ENCODE assay signal across 8 cellular contexts in genomic region chr18:25921677-25922421, GRCh38.
DNase-seq lines count a peak whose midpoint lies in the region; TF ChIP-seq lines count a peak whose summit lies in the region.

No MANE protein-coding gene starts in this region.

- H3K4me1 ChIP-seq in H9 (ENCODE audit: insufficient read depth, low read length) = no peaks in the 10 kb centered on the region
- no peaks in the 10 kb centered on the region for H3K4me1 ChIP-seq in esophagus squamous epithelium

- H3K23ac ChIP-seq in H9 (ENCODE audit: insufficient read length, low read depth, low read length) = no peak overlapping the region

- no peak overlapping the region for H2AFZ ChIP-seq in H9 (ENCODE audit: low read length)

- no peaks in the 10 kb centered on the region for H4K20me1 ChIP-seq in H9 (ENCODE audit: control insufficient read depth, insufficient read depth, insufficient read length)

- no peak overlapping the region for H3K4me3 Mint-ChIP-seq in H9

- no peak overlapping the region for H4K5ac ChIP-seq in H9 (ENCODE audit: insufficient read length, low read depth, low read length)

- no peak overlapping the region for H3K56ac ChIP-seq in H9 (ENCODE audit: insufficient read length, low read depth, low read length)

- TF ChIP-seq CTCF in H9 (conservative IDR thresholded peaks at IDR 0.05) (peak; percentile 81), esophagus squamous epithelium (IDR thresholded peaks at IDR 0.05) (peak; percentile 13 to 59 (median 36))

- H3K9me3 ChIP-seq in H9 (ENCODE audit: control insufficient read depth, low read depth, low read length) (no peaks in the 10 kb centered on the region), esophagus squamous epithelium (no peaks in the 10 kb centered on the region)

- H3T11ph ChIP-seq in H9 (ENCODE audit: low read length) = no peak overlapping the region

- no peak overlapping the region for H4K91ac ChIP-seq in H9 (ENCODE audit: insufficient read length, low read depth, low read length)

- TF ChIP-seq POLR2A in esophagus squamous epithelium (IDR thresholded peaks at IDR 0.05) = no peak

- peaks cover 0 to 6% of the 10 kb centered on the region in 2 experiments; a peak in 3 of 5 replicates for H3K9me3 Mint-ChIP-seq in H9

- H2BK20ac ChIP-seq in H9 (ENCODE audit: low read depth, low read length, poor library complexity, severe bottlenecking) = no peak overlapping the region

- WGBS in H9 (ENCODE audit: extremely low coverage, insufficient read length, low lambda C conversion rate) = no CpG with 5 or more reads among the region's 13 CpGs
- 89 to 94% methylated on average over 7 to 10 of the region's 13 CpGs for WGBS in esophagus squamous epithelium, 2 donors

- H3K27ac ChIP-seq in H9 (ENCODE audit: insufficient read length, low read depth, low read length) (no peak overlapping the region), esophagus squamous epithelium (no peak overlapping the region)

- H3K23me2 ChIP-seq in H9 (ENCODE audit: insufficient read length, low read depth, low read length, poor library complexity, severe bottlenecking) = no peaks in the 10 kb centered on the region

- no peak overlapping the region for H3K4me2 ChIP-seq in H9 (ENCODE audit: insufficient read depth, insufficient read length, low read length)

- intact Hi-C loops in esophagus squamous epithelium (cut with DNase I) = no loop called here

- H2BK120ac ChIP-seq in H9 (ENCODE audit: low read depth, low read length, poor library complexity, severe bottlenecking) = no peak overlapping the region

- peaks cover 0 to 3% of the 10 kb centered on the region in 2 experiments; a peak in 1 of 4 replicates for H3K4me1 Mint-ChIP-seq in H9

- H3K36me3 Mint-ChIP-seq in H9 (ENCODE audit: insufficient read depth in 1 of 3, low read depth in 3 of 3) = peaks cover 1 to 7% (median 2%) of the 10 kb centered on the region in 3 experiments; a peak in 4 of 7 replicates

- peak overlapping the region; percentile 50 for H3K18ac ChIP-seq in H9 (ENCODE audit: insufficient read length, low read depth, low read length)

- H3K14ac ChIP-seq in H9 (ENCODE audit: insufficient read depth, low read length) = no peak overlapping the region

- H3K9ac ChIP-seq in H9 (ENCODE audit: extremely low read depth, insufficient read length, low read length) = no peak overlapping the region

- no peaks in the 10 kb centered on the region for H3K79me1 ChIP-seq in H9 (ENCODE audit: insufficient read depth, low read depth, low read length, poor library complexity, severe bottlenecking)

- H2BK12ac ChIP-seq in H9 (ENCODE audit: insufficient read length, low read depth, low read length) = no peak overlapping the region

- H2BK15ac ChIP-seq in H9 (ENCODE audit: low read depth, low read length) = no peak overlapping the region

- H2AK5ac ChIP-seq in H9 (ENCODE audit: insufficient read length, low read length) = no peak overlapping the region

- H3K4me3 ChIP-seq in esophagus squamous epithelium = no peak overlapping the region

- H3K79me2 ChIP-seq in H9 (ENCODE audit: insufficient read depth, low read length) = no peaks in the 10 kb centered on the region

- 0 out of 7 replicates have a peak overlapping the region, but pooled peaks of 1 of the 3 experiments have one; percentile 61 for H3K27ac Mint-ChIP-seq in H9

- peak; percentile 10 to 28 for DNase-seq in NCI-H524 (lab: John Stamatoyannopoulos, UW)
- DNase-seq in NCI-H524 treated with DMSO at 0.1 percent for 48 hours (lab: John Stamatoyannopoulos, UW) = no peak
- DNase-seq in H9 = peak; percentile 68
- DNase-seq in NCI-H146 treated with DMSO at 0.1 percent for 48 hours (lab: John Stamatoyannopoulos, UW; ENCODE audit: unreplicated experiment) = peak; percentile 53
- DNase-seq in activated CD4-positive, alpha-beta T cell treated with anti-CD3 and anti-CD28 coated beads for 4 hours = peak; percentile 6 to 35
- no peak for DNase-seq in esophagus squamous epithelium (lab: John Stamatoyannopoulos, UW)
- DNase-seq in stimulated activated CD4-positive, alpha-beta T cell treated with anti-CD3 and anti-CD28 coated beads, Interleukin-12 subunit alpha, Interleukin-12 subunit beta, amount 100 ng/mL, for 48 hours (ENCODE audit: low read depth in 2 of 3, low spot score in 1 of 3) = peak; percentile 13 to 41 (median 14)
- no peak for DNase-seq in superior temporal gyrus (ENCODE audit: extremely low spot score)

- no peak overlapping the region for H2BK5ac ChIP-seq in H9 (ENCODE audit: insufficient read length, low read length)

- peaks cover 2% of the 10 kb centered on the region for H3K27me3 Mint-ChIP-seq in H9 (ENCODE audit: low read depth)

- no peak overlapping the region for H3K4ac ChIP-seq in H9 (ENCODE audit: low read depth, low read length)

- H3K27me3 ChIP-seq in H9 (ENCODE audit: insufficient read depth, low read length) (no peaks in the 10 kb centered on the region), esophagus squamous epithelium (no peaks in the 10 kb centered on the region)

- H4K8ac ChIP-seq in H9 (replicated peaks; ENCODE audit: insufficient read length, low read depth, low read length) = no peak overlapping the region

- no peaks in the 10 kb centered on the region for H3K36me3 ChIP-seq in esophagus squamous epithelium

Comparison
In these comparisons a context has a peak if more than half of its experiments do, and no peak if none do; other contexts are left out.
1. DNase-seq: peak in NCI-H524 (2 of 2), H9 (single experiment), NCI-H146 treated with DMSO at 0.1 percent for 48 hours (single experiment), activated CD4-positive, alpha-beta T cell treated with anti-CD3 and anti-CD28 coated beads for 4 hours (2 of 2) and stimulated activated CD4-positive, alpha-beta T cell treated with anti-CD3 and anti-CD28 coated beads, Interleukin-12 subunit alpha, Interleukin-12 subunit beta, amount 100 ng/mL, for 48 hours (3 of 3); none in NCI-H524 treated with DMSO at 0.1 percent for 48 hours (single experiment), esophagus squamous epithelium (single experiment) and superior temporal gyrus (single experiment).